20 cellular contexts compared by ENCODE assay signal in the genomic region with DNA sequence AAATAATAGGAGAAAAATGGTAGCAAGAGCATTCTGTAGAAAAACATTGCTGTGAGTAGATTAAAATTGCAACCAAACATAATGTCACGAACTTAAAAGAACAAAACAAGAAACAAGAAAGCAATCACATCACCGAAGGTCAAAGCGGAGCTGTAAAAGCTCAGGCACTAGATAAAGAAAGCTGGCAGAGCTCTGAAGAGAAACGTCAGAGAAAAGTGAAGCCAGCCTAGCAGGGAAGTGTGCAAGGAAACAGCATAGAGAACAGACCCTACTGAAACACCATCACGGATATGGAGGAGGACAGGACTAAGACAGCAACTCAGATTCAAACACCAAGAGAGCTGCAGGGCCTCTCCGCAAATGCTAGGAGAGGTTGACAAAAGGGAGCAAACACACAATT. TPM values are rescaled to one million over a fixed set of nuclear protein-coding genes. Genes with fewer than 3 reads are reported as not detected.
"Had no signal": no experiment of that assay in that cellular context is flagged by ENCODE, and none has a peak within 500 bp of the region (broad histone marks: within the 10 kb centered on the region; RNA-seq: fewer than 3 reads in every experiment).

No MANE protein-coding gene starts in this region.

- DNase-seq: KBM-7, MV-4-11, NCI-H1092, NCI-H1105 treated with DMSO at 0.1 percent for 48 hours, NCI-H1417 treated with DMSO at 0.1 percent for 48 hours, NCI-H146, NCI-H1694 treated with DMSO at 0.1 percent for 48 hours, NCI-H1930, NCI-H2081, NCI-H2107, NCI-H2227 treated with DMSO at 0.1 percent for 48 hours, NCI-H524, NCI-H526 treated with DMSO at 0.1 percent for 48 hours, NCI-H748 treated with DMSO at 0.1 percent for 48 hours, SHP77 treated with DMSO at 0.1 percent for 48 hours, SJCRH30 had no signal

- H3K4me3 ChIP-seq: SJCRH30 had no signal

- H3K27me3 ChIP-seq: SJCRH30 had no signal

- H3K4me1 ChIP-seq: SJCRH30 had no signal

- H3K27ac ChIP-seq: RWPE1, SJCRH30 had no signal

- ATAC-seq: SK-N-SH treated with all-trans-retinoic acid at 6 μM for 48 hours had no signal

- H3K36me3 ChIP-seq: SJCRH30 had no signal

- H3K9me3 ChIP-seq: SJCRH30 had no signal

RNA-seq across cellular contexts. Expression of a gene that starts 22.5 kb away (rescaled TPM):
- total RNA-seq: LHCN-M2, NCI-H460, SJCRH30 had no signal
